9 cellular contexts compared by ENCODE assay signal in genomic region chr2:215811409-215812355, GRCh38.
A peak's percentile ranks its signal among the peaks of the same experiment; 100 is the strongest.
DNase-seq lines count a peak whose midpoint lies in the region; ATAC-seq and TF ChIP-seq lines count a peak whose summit lies in the region.
"Had no signal": no experiment of that assay in that cellular context is flagged by ENCODE, and none has a peak within 500 bp of the region (broad histone marks: within the 10 kb centered on the region; RNA-seq: fewer than 3 reads in every experiment).

No MANE protein-coding gene starts in this region.

- ATAC-seq in GM18861 (IDR thresholded peaks at IDR 0.05; ENCODE audit: unreplicated experiment) (peak; percentile 96), HG02610 (IDR thresholded peaks at IDR 0.05; ENCODE audit: unreplicated experiment) (peak; percentile 96), lower lobe of right lung (peak; percentile 53 to 60)

- peak overlapping the region; percentile 27; the same call in 1 of the 2 replicates for H2AFZ ChIP-seq in Karpas-422 (ENCODE audit: low read length)

- H3K4me3 ChIP-seq in Karpas-422 (ENCODE audit: low read length) (peak overlapping the region; percentile 53), lower lobe of right lung (no peak overlapping the region), BE2C (ENCODE audit: low read depth, low read length) (no peak overlapping the region)

- no peaks in the 10 kb centered on the region for H3K36me3 ChIP-seq in Karpas-422 (ENCODE audit: insufficient read depth, low read length)
- no peaks in the 10 kb centered on the region for H3K36me3 ChIP-seq in lower lobe of right lung
- no peaks in the 10 kb centered on the region for H3K36me3 ChIP-seq in BE2C

- intact Hi-C loops in lower lobe of right lung (cut with DNase I): no loop called here

- peak overlapping the region; percentile 37 for H3K9ac ChIP-seq in Karpas-422 (ENCODE audit: low read length)

- no peak for TF ChIP-seq CTCF in lower lobe of right lung (IDR thresholded peaks at IDR 0.05)
- TF ChIP-seq CTCF in BE2C (IDR thresholded peaks at IDR 0.05; ENCODE audit: low read depth, low read length): no peak

- no peaks in the 10 kb centered on the region for H3K79me2 ChIP-seq in Karpas-422 (ENCODE audit: low read length)

- H3K27ac ChIP-seq in Karpas-422 (ENCODE audit: low read length): peak overlapping the region; percentile 85
- H3K27ac ChIP-seq in lower lobe of right lung: peak overlapping the region; percentile 9

- DNase-seq in Karpas-422 (peak; percentile 92), lower lobe of right lung (no peak), COLO829 (ENCODE audit: low spot score) (no peak), BE2C (no peak), NCI-H510A (lab: John Stamatoyannopoulos, UW) (no peak)
- DNase-seq in effector CD4-positive, alpha-beta T cell: no peak
- DNase-seq: HCEC 1CT had no signal

- H3K4me1 ChIP-seq in Karpas-422 (ENCODE audit: low read length) (peaks cover 35% of the 10 kb centered on the region), lower lobe of right lung (peaks cover 14% of the 10 kb centered on the region), BE2C (no peaks in the 10 kb centered on the region; the same call in 1 of the 2 replicates)

- H4K20me1 ChIP-seq in Karpas-422 (ENCODE audit: insufficient read depth, low read depth, low read length): no peaks in the 10 kb centered on the region

- peak overlapping the region; percentile 75 for H3K4me2 ChIP-seq in Karpas-422 (ENCODE audit: low read depth, low read length, poor library complexity, severe bottlenecking)

- H3K9me2 ChIP-seq in Karpas-422 (replicated peaks; ENCODE audit: insufficient read depth, low read length): no peaks in the 10 kb centered on the region

- no peaks in the 10 kb centered on the region for H3K9me3 ChIP-seq in Karpas-422 (ENCODE audit: low read length)
- no peaks in the 10 kb centered on the region for H3K9me3 ChIP-seq in lower lobe of right lung
- H3K9me3 ChIP-seq in BE2C: no peaks in the 10 kb centered on the region

- H3K27me3 ChIP-seq in Karpas-422 (ENCODE audit: low read length) (no peaks in the 10 kb centered on the region), lower lobe of right lung (ENCODE audit: low read depth) (no peaks in the 10 kb centered on the region), BE2C (no peaks in the 10 kb centered on the region)
